ENCODE assay signal across 8 cellular contexts in the genomic region with DNA sequence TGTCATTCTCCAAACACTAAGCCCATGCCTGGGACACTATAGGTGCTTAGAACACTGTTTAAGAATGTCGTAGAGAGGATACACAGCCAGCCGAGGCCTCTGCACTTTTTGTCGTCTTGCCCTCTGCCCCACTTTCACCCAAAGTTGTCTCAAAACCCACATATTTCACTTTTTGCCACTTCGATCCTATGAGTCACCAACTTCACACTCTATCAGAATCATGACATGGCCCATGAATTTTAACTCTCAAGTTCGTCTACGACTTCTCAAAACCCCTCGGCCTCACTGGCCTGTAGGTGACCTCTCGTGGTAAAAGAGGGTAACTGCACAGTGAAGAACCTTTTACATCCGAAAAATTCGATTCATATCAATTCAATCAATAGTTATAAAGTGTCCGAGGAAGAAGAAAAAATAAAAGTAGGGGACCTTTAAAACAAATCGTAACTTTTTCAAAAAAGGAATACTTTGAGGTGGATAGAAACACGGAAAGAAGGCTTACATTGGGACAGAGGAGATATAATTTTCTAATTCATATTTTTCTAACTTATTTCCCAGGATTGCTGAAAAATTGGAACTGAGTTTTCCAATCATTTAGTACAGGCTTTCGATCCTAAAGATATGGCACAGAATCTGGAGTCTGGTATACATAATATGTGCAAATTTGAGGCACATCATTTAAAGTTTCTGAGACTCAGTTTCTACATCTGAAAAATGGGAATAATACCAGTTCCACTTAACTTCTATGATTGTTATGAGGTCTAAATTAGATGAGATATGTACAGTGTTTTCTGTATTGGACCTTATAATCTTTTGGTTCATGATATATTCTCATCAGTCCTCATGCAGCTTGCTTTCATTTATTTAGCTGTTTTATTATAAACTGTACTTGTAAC.
DNase-seq lines count a peak whose midpoint lies in the region; ATAC-seq and TF ChIP-seq lines count a peak whose summit lies in the region.

No MANE protein-coding gene starts in this region.

- peak; percentile 11 for DNase-seq in activated naive CD4-positive, alpha-beta T cell treated with Interleukin-2 at 50 U/mL for 16 hours
- no peak for DNase-seq in activated naive CD4-positive, alpha-beta T cell (lab: John Stamatoyannopoulos, UW)
- peak; percentile 25 for DNase-seq in RPMI8226
- DNase-seq in dermis microvascular lymphatic vessel endothelial cell (ENCODE audit: low read depth in 2 of 2), result peak; percentile 47 to 66
- no peak for DNase-seq in lung (ENCODE audit: low spot score)
- DNase-seq in vagina (ENCODE audit: extremely low spot score in 2 of 2), result no peak
- DNase-seq in SIG-M5 (lab: John Stamatoyannopoulos, UW), result no peak

- WGBS in lung, 2 donors, result 20 to 24% methylated on average over 14 of the region's 14 CpGs

- peak; percentile 55 for ATAC-seq in HG03103 (IDR thresholded peaks at IDR 0.05; ENCODE audit: low read depth, unreplicated experiment)
- ATAC-seq in lung (ENCODE audit: insufficient read depth, low FRiP score), result peak; percentile 75

- H3K9me3 ChIP-seq in lung (ENCODE audit: control insufficient read depth in 2 of 2, insufficient read depth in 1 of 2, low read length in 1 of 2) (no peaks in the 10 kb centered on the region), vagina (no peaks in the 10 kb centered on the region)

- TF ChIP-seq CTCF in lung (IDR thresholded peaks at IDR 0.05; ENCODE audit: control extremely low read depth, extremely low read depth) (peak; percentile 52), vagina (IDR thresholded peaks at IDR 0.05) (peak; percentile 44 to 64 (median 54))

- no peak overlapping the region for H3K4me3 ChIP-seq in lung
- H3K4me3 ChIP-seq in vagina, result no peak overlapping the region

- H3K4me1 ChIP-seq in lung (ENCODE audit: control insufficient read depth in 2 of 2, insufficient read depth in 2 of 2, low read length in 2 of 2) (no peaks in the 10 kb centered on the region), vagina (no peaks in the 10 kb centered on the region)

- H3K36me3 ChIP-seq in lung (ENCODE audit: control insufficient read depth in 2 of 2, insufficient read depth in 2 of 2, low read length in 2 of 2), result no peaks in the 10 kb centered on the region
- no peaks in the 10 kb centered on the region for H3K36me3 ChIP-seq in vagina

- H3K27me3 ChIP-seq in lung (ENCODE audit: control insufficient read depth, insufficient read depth), result no peaks in the 10 kb centered on the region
- no peaks in the 10 kb centered on the region for H3K27me3 ChIP-seq in vagina

- H3K27ac ChIP-seq in lung (ENCODE audit: low read depth in 1 of 2, low read length in 1 of 2) (no peak overlapping the region), vagina (no peak overlapping the region)

- TF ChIP-seq POLR2A in vagina (IDR thresholded peaks at IDR 0.05), result no peak

- intact Hi-C loops in vagina (cut with DNase I), result loop anchor here (5.0 kb wide), 1 partner anchor 127 kb away; no protein-coding TSS in a partner anchor

Comparison
In these comparisons a context has a peak if more than half of its experiments do, and no peak if none do; other contexts are left out.
1. DNase-seq: peak in activated naive CD4-positive, alpha-beta T cell treated with Interleukin-2 at 50 U/mL for 16 hours (single experiment), RPMI8226 (single experiment) and dermis microvascular lymphatic vessel endothelial cell (2 of 2); none in activated naive CD4-positive, alpha-beta T cell (0 of 4), lung (single experiment), vagina (0 of 2) and SIG-M5 (single experiment).